ENCODE assay signal across 1 cellular context in genomic region chr1:37033355-37034291, GRCh38.
TF ChIP-seq lines count a peak whose summit lies in the region.

No MANE protein-coding gene starts in this region.

TF ChIP-seq in SK-N-SH, 30 proteins besides CTCF, POLR2A, EP300 and RAD21 (continued from another document):
- TF ChIP-seq, protein P1, sequence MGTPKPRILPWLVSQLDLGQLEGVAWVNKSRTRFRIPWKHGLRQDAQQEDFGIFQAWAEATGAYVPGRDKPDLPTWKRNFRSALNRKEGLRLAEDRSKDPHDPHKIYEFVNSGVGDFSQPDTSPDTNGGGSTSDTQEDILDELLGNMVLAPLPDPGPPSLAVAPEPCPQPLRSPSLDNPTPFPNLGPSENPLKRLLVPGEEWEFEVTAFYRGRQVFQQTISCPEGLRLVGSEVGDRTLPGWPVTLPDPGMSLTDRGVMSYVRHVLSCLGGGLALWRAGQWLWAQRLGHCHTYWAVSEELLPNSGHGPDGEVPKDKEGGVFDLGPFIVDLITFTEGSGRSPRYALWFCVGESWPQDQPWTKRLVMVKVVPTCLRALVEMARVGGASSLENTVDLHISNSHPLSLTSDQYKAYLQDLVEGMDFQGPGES (IDR thresholded peaks at IDR 0.05; ENCODE audit: low read depth, low read length): no peak
- TF ChIP-seq EZH2phosphoT487 (IDR thresholded peaks at IDR 0.05; ENCODE audit: borderline replicate concordance, low read depth) (no peak), CHD2 (IDR thresholded peaks at IDR 0.05; ENCODE audit: low read length, partially characterized antibody) (no peak), JUND (IDR thresholded peaks at IDR 0.05) (no peak), NFIC (IDR thresholded peaks at IDR 0.05; ENCODE audit: borderline replicate concordance) (no peak), FOXJ3 (CRISPR knock-in tag; IDR thresholded peaks at IDR 0.05) (no peak), FOXM1 (IDR thresholded peaks at IDR 0.05; ENCODE audit: low read depth) (no peak), SIN3A (IDR thresholded peaks at IDR 0.05; ENCODE audit: borderline replicate concordance, low read depth, low read length) (no peak), NRF1 (IDR thresholded peaks at IDR 0.05; ENCODE audit: low read depth, low read length) (no peak), YY1 (IDR thresholded peaks at IDR 0.05; ENCODE audit: low read depth) (no peak)
- TF ChIP-seq, protein P2, sequence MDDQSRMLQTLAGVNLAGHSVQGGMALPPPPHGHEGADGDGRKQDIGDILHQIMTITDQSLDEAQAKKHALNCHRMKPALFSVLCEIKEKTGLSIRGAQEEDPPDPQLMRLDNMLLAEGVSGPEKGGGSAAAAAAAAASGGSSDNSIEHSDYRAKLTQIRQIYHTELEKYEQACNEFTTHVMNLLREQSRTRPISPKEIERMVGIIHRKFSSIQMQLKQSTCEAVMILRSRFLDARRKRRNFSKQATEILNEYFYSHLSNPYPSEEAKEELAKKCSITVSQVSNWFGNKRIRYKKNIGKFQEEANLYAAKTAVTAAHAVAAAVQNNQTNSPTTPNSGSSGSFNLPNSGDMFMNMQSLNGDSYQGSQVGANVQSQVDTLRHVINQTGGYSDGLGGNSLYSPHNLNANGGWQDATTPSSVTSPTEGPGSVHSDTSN (IDR thresholded peaks at IDR 0.05): no peak
